Comparison of ENCODE assay signal across 8 cellular contexts in genomic region chr12:58346032-58346632, GRCh38.
DNase-seq lines count a peak whose midpoint lies in the region; ATAC-seq and TF ChIP-seq lines count a peak whose summit lies in the region.

No MANE protein-coding gene starts in this region.

- no peaks in the 10 kb centered on the region for H3K9me2 ChIP-seq in OCI-LY1 (ENCODE audit: low read depth, low read length)

- H3K4me2 ChIP-seq in OCI-LY1 (ENCODE audit: low read length): no peak overlapping the region

- H3K27ac Mint-ChIP-seq in CD4-positive, CD25-positive, alpha-beta regulatory T cell: no peak overlapping the region

- H3K36me3 ChIP-seq in CD4-positive, CD25-positive, alpha-beta regulatory T cell (ENCODE audit: control insufficient read depth, insufficient read depth, low read length): no peaks in the 10 kb centered on the region
- H3K36me3 ChIP-seq in OCI-LY1 (ENCODE audit: insufficient read depth, low read length): no peaks in the 10 kb centered on the region
- no peaks in the 10 kb centered on the region for H3K36me3 ChIP-seq in mucosa of descending colon (ENCODE audit: low read depth)

- ATAC-seq in CD4-positive, CD25-positive, alpha-beta regulatory T cell (ENCODE audit: low read depth in 2 of 2): no peak
- ATAC-seq in GM19023 (IDR thresholded peaks at IDR 0.05; ENCODE audit: unreplicated experiment) (peak; percentile 72), mucosa of descending colon (peak; percentile 52), left colon (no peak)

- peaks cover 0 to 2% (median 0%) of the 10 kb centered on the region in 7 donors for H3K9me3 Mint-ChIP-seq in CD4-positive, CD25-positive, alpha-beta regulatory T cell

- H2AFZ ChIP-seq in OCI-LY1 (ENCODE audit: low read length): no peak overlapping the region

- peak; percentile 74 for TF ChIP-seq CTCF in OCI-LY1 (IDR thresholded peaks at IDR 0.05; ENCODE audit: low read length)
- peak; percentile 68 for TF ChIP-seq CTCF in mucosa of descending colon (IDR thresholded peaks at IDR 0.05)

- H3K4me3 Mint-ChIP-seq in CD4-positive, CD25-positive, alpha-beta regulatory T cell: no peak overlapping the region

- no peaks in the 10 kb centered on the region for H3K79me2 ChIP-seq in OCI-LY1 (ENCODE audit: insufficient read depth, low read length)

- H3K27me3 ChIP-seq in CD4-positive, CD25-positive, alpha-beta regulatory T cell (ENCODE audit: control insufficient read depth, insufficient read depth, low read length): peaks cover 3% of the 10 kb centered on the region
- H3K27me3 ChIP-seq in OCI-LY1 (ENCODE audit: insufficient read depth, low read length): no peaks in the 10 kb centered on the region

- no peak overlapping the region for H3K4me3 ChIP-seq in CD4-positive, CD25-positive, alpha-beta regulatory T cell (ENCODE audit: low read depth, low read length)
- H3K4me3 ChIP-seq in OCI-LY1 (ENCODE audit: low read depth, low read length, poor library complexity, severe bottlenecking): no peak overlapping the region
- no peak overlapping the region for H3K4me3 ChIP-seq in mucosa of descending colon

- H3F3A ChIP-seq in OCI-LY1 (ENCODE audit: insufficient read depth, low read length): no peaks in the 10 kb centered on the region

- H4K20me1 ChIP-seq in OCI-LY1 (ENCODE audit: insufficient read depth, low read length): no peaks in the 10 kb centered on the region

- H3K9me3 ChIP-seq in CD4-positive, CD25-positive, alpha-beta regulatory T cell (ENCODE audit: control insufficient read depth in 2 of 2, low read length in 2 of 2): no peaks in the 10 kb centered on the region
- H3K9me3 ChIP-seq in OCI-LY1 (ENCODE audit: low read length): no peaks in the 10 kb centered on the region
- no peaks in the 10 kb centered on the region for H3K9me3 ChIP-seq in mucosa of descending colon

- H3K4me1 Mint-ChIP-seq in CD4-positive, CD25-positive, alpha-beta regulatory T cell: peaks cover 0 to 2% (median 0%) of the 10 kb centered on the region in 4 donors

- peaks cover 22% of the 10 kb centered on the region for H3K27me3 Mint-ChIP-seq in CD4-positive, CD25-positive, alpha-beta regulatory T cell

- DNase-seq in CD4-positive, CD25-positive, alpha-beta regulatory T cell: peak in 2 of 3 donors; percentile 15 to 26
- peak; percentile 28 for DNase-seq in HPDE6-E6E7 (ENCODE audit: extremely low spot score)
- DNase-seq in dedifferentiated amniotic fluid mesenchymal stem cell (ENCODE audit: extremely low spot score): peak; percentile 79
- no peak for DNase-seq in mucosa of descending colon
- no peak for DNase-seq in stimulated activated CD4-positive, alpha-beta T cell treated with anti-CD3 and anti-CD28 coated beads, Interleukin-1b, Interleukin-23, amount 100 ng/mL, for 48 hours
- no peak for DNase-seq in left colon

- no peaks in the 10 kb centered on the region for H3K4me1 ChIP-seq in CD4-positive, CD25-positive, alpha-beta regulatory T cell (ENCODE audit: control insufficient read depth, insufficient read depth, low read length, poor library complexity, severe bottlenecking)
- H3K4me1 ChIP-seq in OCI-LY1 (ENCODE audit: insufficient read depth, low read length, severe bottlenecking): no peaks in the 10 kb centered on the region
- no peaks in the 10 kb centered on the region for H3K4me1 ChIP-seq in mucosa of descending colon (ENCODE audit: low read depth)

- intact Hi-C loops in mucosa of descending colon (cut with DNase I, micrococcal nuclease): loop anchor here in 1 of 2 donors (10.0 kb wide), 1 partner anchor 809 kb away; no protein-coding TSS in a partner anchor
- intact Hi-C loops in left colon (cut with DNase I, micrococcal nuclease): loop anchor here in 1 of 2 donors (5.0 to 10.0 kb wide), 2 partner anchors 749 to 806 kb away; no protein-coding TSS in a partner anchor

- H3K9ac ChIP-seq in OCI-LY1 (ENCODE audit: low read length): no peak overlapping the region

- no peak overlapping the region for H3K27ac ChIP-seq in CD4-positive, CD25-positive, alpha-beta regulatory T cell (ENCODE audit: insufficient read depth, low read length, poor library complexity, severe bottlenecking)
- H3K27ac ChIP-seq in OCI-LY1 (ENCODE audit: low read depth, low read length, poor library complexity, severe bottlenecking): no peak overlapping the region

- no peaks in the 10 kb centered on the region for H3K36me3 Mint-ChIP-seq in CD4-positive, CD25-positive, alpha-beta regulatory T cell

Comparison
In these comparisons a context has a peak if more than half of its experiments do, and no peak if none do; other contexts are left out.
1. ATAC-seq: peak in GM19023 (single experiment) and mucosa of descending colon (single experiment); none in CD4-positive, CD25-positive, alpha-beta regulatory T cell (0 of 2) and left colon (single experiment).
2. DNase-seq: peak in CD4-positive, CD25-positive, alpha-beta regulatory T cell (2 of 3), HPDE6-E6E7 (single experiment) and dedifferentiated amniotic fluid mesenchymal stem cell (single experiment); none in mucosa of descending colon (0 of 3), stimulated activated CD4-positive, alpha-beta T cell treated with anti-CD3 and anti-CD28 coated beads, Interleukin-1b, Interleukin-23, amount 100 ng/mL, for 48 hours (single experiment) and left colon (0 of 2).